In the genomic region with DNA sequence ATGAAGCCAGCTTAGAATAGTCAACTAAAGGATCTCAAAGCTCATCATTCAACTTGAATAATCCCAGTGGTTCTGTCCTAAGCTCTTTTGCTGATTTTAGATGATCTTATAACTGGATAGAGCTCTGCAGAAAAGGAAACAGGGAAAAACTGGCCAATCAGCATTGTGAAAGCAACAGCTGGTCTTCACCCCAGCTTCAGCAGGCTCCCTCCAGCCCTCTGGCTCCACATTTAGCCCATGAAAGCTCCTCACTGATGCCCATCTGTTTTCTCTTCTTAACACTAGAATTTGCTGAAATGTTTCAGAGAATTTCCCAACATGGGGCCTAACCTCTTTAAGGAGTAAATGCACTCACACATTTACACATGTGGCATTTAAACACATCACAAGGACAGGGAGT, we compare ENCODE assay signal across 24 cellular contexts.
"Had no signal": no experiment of that assay in that cellular context is flagged by ENCODE, and none has a peak within 500 bp of the region (broad histone marks: within the 10 kb centered on the region; RNA-seq: fewer than 3 reads in every experiment).

No MANE protein-coding gene starts in this region.

- DNase-seq: hippocampal formation; immature natural killer cell; kidney; left colon; left lung; lower lobe of right lung; mammary epithelial cell; mesenchymal stem cell; midbrain; mucosa of descending colon; naive thymus-derived CD4-positive, alpha-beta T cell; ovary; right cardiac atrium; spleen; stimulated activated CD4-positive, alpha-beta T cell treated with anti-CD3 and anti-CD28 coated beads, Interleukin-4, amount 100 ng/mL, for 24 hours; stimulated activated naive CD4-positive, alpha-beta T cell; tibial artery; trophoblast cell; upper lobe of right lung; uterus had no signal

- H3K9me3 ChIP-seq: left lung, lower lobe of right lung, mucosa of descending colon, ovary, spleen, suprapubic skin, thoracic aorta, tibial artery, upper lobe of right lung, uterus had no signal

- H3K36me3 ChIP-seq: left lung, lower lobe of right lung, ovary, spleen, suprapubic skin, thoracic aorta, tibial artery, upper lobe of right lung, uterus had no signal

- H3K27ac ChIP-seq: left lung, lower lobe of right lung, ovary, skin epidermis, spleen, suprapubic skin, thoracic aorta, tibial artery, upper lobe of right lung, uterus had no signal

- FAIRE-seq: islet of Langerhans, kidney had no signal

- H3K27me3 ChIP-seq: left lung, ovary, spleen, suprapubic skin, tibial artery, upper lobe of right lung, uterus had no signal

- H3K4me1 ChIP-seq: left lung, lower lobe of right lung, spleen, suprapubic skin, tibial artery, upper lobe of right lung, uterus had no signal

- H3K4me3 ChIP-seq: left lung, lower lobe of right lung, mucosa of descending colon, ovary, skin epidermis, spleen, suprapubic skin, thoracic aorta, tibial artery, upper lobe of right lung, uterus had no signal
